ENCODE assay signal across 10 cellular contexts in the genomic region with DNA sequence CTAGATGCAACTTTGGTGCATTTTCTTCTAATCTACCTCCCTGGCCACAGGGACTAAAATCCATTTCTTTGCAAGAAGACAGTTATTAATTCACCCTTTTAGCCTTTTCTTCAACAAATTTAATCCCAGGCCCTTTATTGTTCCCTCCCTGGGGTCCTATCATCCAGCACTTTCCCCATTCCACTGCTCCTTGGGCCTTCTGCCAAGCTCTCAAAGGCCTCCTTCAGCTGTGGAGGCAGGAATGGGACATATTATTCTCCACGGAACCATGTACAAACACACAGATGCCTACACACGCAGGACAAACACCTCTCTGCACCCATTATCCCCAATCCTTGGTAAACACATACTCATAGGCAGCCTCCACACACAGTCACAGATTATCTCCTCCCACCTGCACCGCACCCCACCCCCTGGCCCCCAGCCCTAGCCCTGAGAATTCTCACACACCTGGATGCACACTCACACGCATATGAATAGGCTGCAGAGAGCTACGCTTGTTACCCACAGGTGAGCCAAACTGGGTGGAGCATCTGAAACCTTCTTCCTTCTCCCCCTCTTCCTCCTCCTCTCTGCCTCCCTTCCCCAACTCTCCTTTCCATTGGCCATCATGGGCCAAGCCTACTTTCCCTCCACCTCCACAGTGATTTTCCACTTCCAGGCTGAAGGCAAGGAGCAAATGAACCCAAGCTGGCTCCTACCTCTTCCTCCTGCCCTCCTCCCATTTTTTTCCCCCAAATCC. TPM values are rescaled to one million over a fixed set of nuclear protein-coding genes. Genes with fewer than 3 reads are reported as not detected.
DNase-seq lines count a peak whose midpoint lies in the region; ATAC-seq and TF ChIP-seq lines count a peak whose summit lies in the region.
"Had no signal": no experiment of that assay in that cellular context is flagged by ENCODE, and none has a peak within 500 bp of the region (broad histone marks: within the 10 kb centered on the region; RNA-seq: fewer than 3 reads in every experiment).

No MANE protein-coding gene starts in this region.

- peak overlapping the region; percentile 43; the same call in 1 of the 2 replicates for H3K9ac ChIP-seq in iPS-20b (ENCODE audit: low read depth, low read length)

- H3K9me3 ChIP-seq in PC-9 (ENCODE audit: insufficient read depth, low read depth): no peaks in the 10 kb centered on the region
- H3K9me3 ChIP-seq in iPS-20b (ENCODE audit: insufficient read depth, low read depth, low read length): no peaks in the 10 kb centered on the region
- no peaks in the 10 kb centered on the region for H3K9me3 ChIP-seq in spleen
- H3K9me3 ChIP-seq: MG63 had no signal

- CTCF ChIA-PET in PC-9 (lab: Charles Lee): interaction anchor here (0.7 kb wide), 2 partner anchors 94 to 204 kb away, joined by 3 read pairs; no protein-coding TSS in a partner anchor

- H4K20me1 ChIP-seq in PC-9 (ENCODE audit: insufficient read depth): no peaks in the 10 kb centered on the region

- H3F3A ChIP-seq in PC-9 (ENCODE audit: insufficient read depth, low read depth): peaks cover 81% of the 10 kb centered on the region

- POLR2A ChIA-PET in PC-9 (lab: Charles Lee; ENCODE audit: unreplicated experiment): interaction anchor here (0.6 kb wide), 4 partner anchors 9 to 28 kb away, joined by 3 to 11 read pairs (median 8); no protein-coding TSS in a partner anchor

- H2AFZ ChIP-seq in PC-9: no peak overlapping the region

- H3K9me2 ChIP-seq in PC-9 (ENCODE audit: insufficient read depth): no peaks in the 10 kb centered on the region

- TF ChIP-seq CTCF in PC-9 (conservative IDR thresholded peaks at IDR 0.05) (no peak), spleen (IDR thresholded peaks at IDR 0.05 in 8 of 11, conservative IDR thresholded peaks at IDR 0.05 in 3 of 11) (no peak)

- H3K79me2 ChIP-seq in PC-9 (ENCODE audit: low read depth): peaks cover under 1% of the 10 kb centered on the region; the same call in 1 of the 2 replicates

- H3K27ac Mint-ChIP-seq in T-helper 1 cell treated with Interleukin-12 subunit alpha and Interleukin-12 subunit beta and Interleukin-4 antibody, amounts not matched to agents 30 μg/mL and 1 μg/mL, for 36 hours: peak overlapping the region; percentile 14

- no peak for DNase-seq in T-helper 1 cell
- peak; percentile 63 to 92 for DNase-seq in PC-9
- peak; percentile 61 for DNase-seq in spleen
- DNase-seq in Ammon's horn (ENCODE audit: low spot score): no peak
- DNase-seq in midbrain (lab: John Stamatoyannopoulos, UW): no peak
- DNase-seq: MG63 had no signal

- peaks cover 99% of the 10 kb centered on the region for H3K4me1 ChIP-seq in PC-9 (replicated peaks; ENCODE audit: insufficient read depth)
- H3K4me1 ChIP-seq in iPS-20b (ENCODE audit: insufficient read depth, low read length): peaks cover 46% of the 10 kb centered on the region
- H3K4me1 ChIP-seq in spleen: peaks cover 23 to 90% (median 54%) of the 10 kb centered on the region in 6 donors

- H3K27me3 ChIP-seq in PC-9 (ENCODE audit: insufficient read depth, low read depth): no peaks in the 10 kb centered on the region
- no peaks in the 10 kb centered on the region for H3K27me3 ChIP-seq in iPS-20b (ENCODE audit: insufficient read depth, low read length)
- no peaks in the 10 kb centered on the region for H3K27me3 ChIP-seq in spleen (replicated peaks in 1 of 7)
- H3K27me3 ChIP-seq: MG63 had no signal

- no peak overlapping the region for H3K4me3 Mint-ChIP-seq in T-helper 1 cell treated with Interleukin-12 subunit alpha and Interleukin-12 subunit beta and Interleukin-4 antibody, amounts not matched to agents 30 μg/mL and 1 μg/mL, for 36 hours

- intact Hi-C loops in PC-9 (cut with micrococcal nuclease; ENCODE audit: unreplicated experiment) (no loop called here), spleen (cut with DNase I; ENCODE audit: low total_unique reads) (no loop called here)

- H3K4me1 Mint-ChIP-seq in T-helper 1 cell treated with Interleukin-12 subunit alpha and Interleukin-12 subunit beta and Interleukin-4 antibody, amounts not matched to agents 30 μg/mL and 1 μg/mL, for 36 hours (ENCODE audit: low read depth): peaks cover 59% of the 10 kb centered on the region

- H3K27ac ChIP-seq in PC-9 (peak overlapping the region; percentile 78), iPS-20b (ENCODE audit: low read length) (no peak overlapping the region), spleen (peak overlapping the region in 3 of 8 donors; percentile 17 to 88 (median 29))

- BruUV-seq in PC-9 (replicated peaks; lab: Mats Ljungman, UMichigan): no TSS peak

- H3K36me3 ChIP-seq in PC-9 (ENCODE audit: low read depth) (0 out of 2 replicates have a peak, but pooled peaks cover under 1% of the 10 kb centered on the region), iPS-20b (ENCODE audit: insufficient read depth, low read depth, low read length) (peaks cover 4% of the 10 kb centered on the region), spleen (peaks cover 0 to 41% (median 20%) of the 10 kb centered on the region in 6 donors)

- peak overlapping the region; percentile 53 for H3K4me2 ChIP-seq in PC-9

- TF ChIP-seq POLR2A in spleen (IDR thresholded peaks at IDR 0.05): no peak

- no peaks in the 10 kb centered on the region for H3K9me3 Mint-ChIP-seq in T-helper 1 cell treated with Interleukin-12 subunit alpha and Interleukin-12 subunit beta and Interleukin-4 antibody, amounts not matched to agents 30 μg/mL and 1 μg/mL, for 36 hours

- H3K4me3 ChIP-seq in PC-9 (no peak overlapping the region), iPS-20b (ENCODE audit: low read length) (no peak overlapping the region), spleen (no peak overlapping the region)
- H3K4me3 ChIP-seq: MG63 had no signal

- no peaks in the 10 kb centered on the region for H3K27me3 Mint-ChIP-seq in T-helper 1 cell treated with Interleukin-12 subunit alpha and Interleukin-12 subunit beta and Interleukin-4 antibody, amounts not matched to agents 30 μg/mL and 1 μg/mL, for 36 hours (ENCODE audit: low read depth)

- H3K36me3 Mint-ChIP-seq in T-helper 1 cell treated with Interleukin-12 subunit alpha and Interleukin-12 subunit beta and Interleukin-4 antibody, amounts not matched to agents 30 μg/mL and 1 μg/mL, for 36 hours (ENCODE audit: low read depth): peaks cover 30% of the 10 kb centered on the region

- no peak for ATAC-seq in GM19397 (IDR thresholded peaks at IDR 0.05; ENCODE audit: unreplicated experiment)

- 76 to 85% (median 83%) methylated on average over 5 of the region's 5 CpGs for WGBS in spleen, 5 donors

RNA-seq across cellular contexts. Expression of a gene that starts 11.7 kb away (rescaled TPM):
- 473 and 481 TPM in 2 replicates for total RNA-seq in PC-9 (2021)
- total RNA-seq in spleen: 100 to 1,000 TPM; 341 to 505 (median 407) TPM
- polyA plus RNA-seq in spleen: 100 to 1,000 TPM; 351 to 525 (median 475) TPM

RNA-seq across cellular contexts. Expression of a gene that starts 13.7 kb away (rescaled TPM):
- total RNA-seq in PC-9 (2021) (8.2 and 9.3 TPM in 2 replicates), spleen (1 to 10 TPM; 1.1 to 3.0 (median 2.0) TPM)
- 1 to 10 TPM in 2 of 3 donors, under 1 TPM in 1; 0.58 to 2.8 (median 1.2) TPM for polyA plus RNA-seq in spleen

RNA-seq across cellular contexts. Expression of a gene that starts 31.8 kb away (rescaled TPM):
- total RNA-seq in PC-9 (2021) (22.9 and 23.4 TPM in 2 replicates), spleen (1 to 10 TPM in 4 of 7 donors, under 1 TPM in 3; 0.64 to 2.1 (median 1.1) TPM)
- polyA plus RNA-seq in spleen: under 1 TPM; 0.12 to 0.80 (median 0.46) TPM

RNA-seq across cellular contexts. Expression of a gene that starts 40.4 kb away (rescaled TPM):
- total RNA-seq in PC-9 (2021) (0.58 and 0.94 TPM in 2 replicates), spleen (1 to 10 TPM in 1 of 7 donors, under 1 TPM in 2, not detected in 4; 0.67 to 1.3 (median 0.89) TPM)
- polyA plus RNA-seq in spleen: under 1 TPM; 0.14 to 0.26 (median 0.22) TPM
- total RNA-seq: activated CD8-positive, alpha-beta memory T cell treated with anti-CD3 and anti-CD28 coated beads for 36 hours had no signal

RNA-seq across cellular contexts. Expression of a gene that starts 51.2 kb away (rescaled TPM):
- total RNA-seq in PC-9 (2021) (not detected in 2 replicates), spleen (under 1 TPM in 1 of 7 donors, not detected in 6; 0.33 TPM)
- polyA plus RNA-seq in spleen: under 1 TPM; 0.03 to 0.43 (median 0.13) TPM
- total RNA-seq: activated CD8-positive, alpha-beta memory T cell treated with anti-CD3 and anti-CD28 coated beads for 36 hours had no signal

Comparison
In these comparisons a context has a peak if more than half of its experiments do, and no peak if none do; other contexts are left out.
1. DNase-seq: peak in PC-9 (2 of 2) and spleen (single experiment); none in T-helper 1 cell (0 of 5), Ammon's horn (single experiment) and midbrain (single experiment).